In the genomic region with DNA sequence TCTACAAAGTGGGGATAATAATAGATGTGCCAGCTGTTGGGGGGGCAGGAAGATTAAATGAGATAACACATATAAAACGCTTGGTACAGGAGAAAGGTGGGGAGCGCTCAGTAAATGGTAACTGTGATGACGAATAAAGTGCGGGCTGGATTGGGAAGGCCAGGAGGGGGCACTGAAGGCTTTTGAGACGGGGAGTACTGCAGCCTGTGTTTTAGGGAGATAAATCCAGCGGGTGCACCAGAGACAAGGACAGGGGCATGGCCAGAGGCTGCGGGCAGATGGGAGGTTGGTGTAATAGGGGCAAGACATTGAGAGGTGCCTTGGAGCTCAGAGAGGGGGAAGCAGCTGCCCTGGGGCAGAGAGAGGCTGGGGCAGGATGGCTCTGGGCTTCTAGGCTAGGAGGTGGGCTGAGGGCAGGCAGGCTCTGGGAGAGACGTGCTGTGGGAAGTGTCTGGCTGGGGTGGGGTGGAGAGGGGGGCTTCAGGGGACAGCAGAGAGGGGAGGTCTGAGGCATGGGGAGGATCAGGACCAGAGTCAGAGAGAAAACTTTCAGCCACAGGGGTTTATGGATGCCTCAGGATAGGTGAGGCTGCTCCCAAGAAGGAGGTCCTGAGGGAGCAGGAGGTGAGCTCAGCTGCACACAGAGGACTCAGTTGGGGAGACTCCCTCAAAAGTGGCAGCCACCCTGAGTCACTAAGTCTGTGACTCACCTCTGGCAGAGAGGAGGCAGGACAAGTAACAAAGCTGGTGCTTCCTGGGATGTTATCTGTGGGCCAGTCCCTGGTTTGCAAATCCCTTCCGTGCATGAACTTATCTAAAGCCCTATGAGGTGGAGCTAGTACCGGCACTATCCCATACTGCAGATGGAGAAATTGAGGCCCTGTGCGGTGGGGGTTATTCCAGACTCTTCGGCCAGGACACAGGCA, we compare ENCODE assay signal across 8 cellular contexts. TPM values are rescaled to one million over a fixed set of nuclear protein-coding genes. Genes with fewer than 3 reads are reported as not detected.
DNase-seq lines count a peak whose midpoint lies in the region; ATAC-seq and TF ChIP-seq lines count a peak whose summit lies in the region.

No MANE protein-coding gene starts in this region.

- peak overlapping the region; percentile 63 for H3K4me3 Mint-ChIP-seq in MCF 10A (ENCODE audit: unreplicated experiment)

- H3K36me3 Mint-ChIP-seq in MCF 10A (ENCODE audit: insufficient read depth, unreplicated experiment), result peaks cover 6% of the 10 kb centered on the region

- no peak for ATAC-seq in GM21529 (IDR thresholded peaks at IDR 0.05; ENCODE audit: unreplicated experiment)

- intact Hi-C loops in MCF 10A (cut with micrococcal nuclease), result loop anchor here (1.0 kb wide), 3 partner anchors 31 to 104 kb away; no protein-coding TSS in a partner anchor

- POLR2A ChIA-PET in MCF 10A (lab: Yijun Ruan, JAX), result interaction anchor here (0.8 to 4.7 kb wide), 19 partner anchors 9 to 170 kb away, joined by 3 to 73 read pairs (median 5); a partner anchor contains a TSS

- DNase-seq in AG08396 (ENCODE audit: low spot score), result peak; percentile 87
- DNase-seq in HS-5 (ENCODE audit: low read depth), result peak; percentile 84
- DNase-seq in T-helper 22 cell (ENCODE audit: low read depth), result peak; percentile 26
- DNase-seq in MCF 10A (ENCODE audit: unreplicated experiment), result peak; percentile 87
- peak; percentile 44 for DNase-seq in left kidney (ENCODE audit: low read depth, low spot score)
- peak; percentile 41 to 44 for DNase-seq in stimulated activated CD8-positive, alpha-beta memory T cell treated with anti-CD3 and anti-CD28 coated beads, Interleukin-7, amount 100 ng/mL, for 4 hours (ENCODE audit: low read depth in 2 of 2)
- no peak for DNase-seq in NCI-H146 (lab: John Stamatoyannopoulos, UW)

- peaks cover 29% of the 10 kb centered on the region for H3K4me1 Mint-ChIP-seq in MCF 10A (ENCODE audit: insufficient read depth, unreplicated experiment)

- no TSS peak for BruUV-seq in MCF 10A (replicated peaks; lab: Mats Ljungman, UMichigan)

- no peaks in the 10 kb centered on the region for H3K27me3 Mint-ChIP-seq in MCF 10A (ENCODE audit: insufficient read depth, unreplicated experiment)

- TF ChIP-seq CTCF in MCF 10A (IDR thresholded peaks at IDR 0.05; ENCODE audit: unreplicated experiment), result no peak

- H3K9me3 Mint-ChIP-seq in MCF 10A (ENCODE audit: unreplicated experiment), result no peaks in the 10 kb centered on the region

- H3K27ac Mint-ChIP-seq in MCF 10A (ENCODE audit: low read depth, unreplicated experiment), result peak overlapping the region; percentile 92

- CTCF ChIA-PET in MCF 10A (lab: Yijun Ruan, JAX), result interaction anchor here (0.5 to 5.5 kb wide), 21 partner anchors 10 to 129 kb away, joined by 3 to 216 read pairs (median 6); a partner anchor contains a TSS

RNA-seq across cellular contexts. Expression of a gene that starts 18.9 kb away (rescaled TPM):
- not detected in 2 replicates for total RNA-seq in MCF 10A (2022)
